Comparison of ENCODE assay signal across 8 cellular contexts in the genomic region with DNA sequence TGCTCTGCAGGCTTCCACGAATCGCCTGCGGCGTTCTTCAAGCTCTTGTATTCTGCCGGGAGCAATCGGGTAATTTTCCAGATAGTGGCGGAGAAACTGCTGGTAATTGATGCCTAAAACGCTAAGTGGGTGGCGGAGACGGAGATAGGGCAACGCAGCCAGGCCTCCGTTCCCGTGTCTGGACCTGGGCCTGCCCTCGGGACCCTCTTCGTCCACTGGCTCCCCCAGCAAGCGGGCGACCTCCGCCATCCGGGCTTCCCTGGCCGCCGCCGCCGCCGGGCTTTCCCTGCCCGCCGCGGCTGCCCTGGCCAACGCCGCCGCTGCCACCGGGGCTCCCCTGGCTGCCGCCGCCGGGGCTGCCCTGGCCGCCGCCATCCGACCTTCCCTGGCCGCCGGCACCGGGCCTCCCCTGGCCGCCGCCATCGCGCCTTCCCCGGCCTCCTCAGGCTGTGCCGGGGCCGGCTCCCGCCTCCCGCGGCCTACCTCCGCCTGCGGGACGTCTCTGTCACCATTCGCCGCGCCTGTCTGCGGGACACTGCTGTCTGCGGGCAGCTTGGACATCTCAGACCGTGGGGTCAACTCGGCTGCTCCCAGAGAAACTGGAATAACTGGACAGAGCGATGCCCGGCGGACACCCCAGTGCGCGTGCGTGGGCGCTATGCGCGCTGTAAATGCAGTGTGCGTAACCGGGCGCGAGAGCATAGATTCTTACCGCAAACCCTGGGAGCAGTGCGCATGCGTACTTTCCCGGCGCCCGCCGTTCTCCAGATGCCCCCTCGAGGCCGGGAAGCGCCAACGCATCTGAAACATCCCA. TPM values are rescaled to one million over a fixed set of nuclear protein-coding genes. Genes with fewer than 3 reads are reported as not detected.
DNase-seq lines count a peak whose midpoint lies in the region; ATAC-seq and TF ChIP-seq lines count a peak whose summit lies in the region.

A gene with protein sequence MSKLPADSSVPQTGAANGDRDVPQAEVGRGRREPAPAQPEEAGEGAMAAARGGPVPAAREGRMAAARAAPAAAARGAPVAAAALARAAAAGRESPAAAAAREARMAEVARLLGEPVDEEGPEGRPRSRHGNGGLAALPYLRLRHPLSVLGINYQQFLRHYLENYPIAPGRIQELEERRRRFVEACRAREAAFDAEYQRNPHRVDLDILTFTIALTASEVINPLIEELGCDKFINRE (minus strand): TSS at position 643 of the 814 bp plus-strand sequence. CDS start 82 bp downstream, at position 561.

- ATAC-seq in GM19328 (IDR thresholded peaks at IDR 0.05; ENCODE audit: unreplicated experiment) (peak; percentile 88), HG03558 (IDR thresholded peaks at IDR 0.05; ENCODE audit: extremely low read depth, unreplicated experiment) (peak; percentile 81), left lung (peak; percentile 97)

- H3K36me3 ChIP-seq in left lung = no peaks in the 10 kb centered on the region

- peaks cover 10 to 29% of the 10 kb centered on the region in 2 donors for H3K4me1 ChIP-seq in left lung

- TF ChIP-seq CTCF in left lung (IDR thresholded peaks at IDR 0.05) = peak; percentile 84 to 92

- intact Hi-C loops in left lung (cut with DNase I) = loop anchor here in 1 of 2 donors (10.0 kb wide), 1 partner anchor 65 kb away; no protein-coding TSS in a partner anchor

- DNase-seq in C1 segment of cervical spinal cord (lab: John Stamatoyannopoulos, UW) (peak; percentile 47 to 96 (median 92)), NCI-H748 (lab: John Stamatoyannopoulos, UW; ENCODE audit: unreplicated experiment) (peak; percentile 97), dermis blood vessel endothelial cell (peak; percentile 97), left lung (peak; percentile 96 to 97)
- DNase-seq in activated CD4-positive, alpha-beta T cell treated with anti-CD3 and anti-CD28 coated beads, Interleukin-2, amount 50 U/mL, for 24 hours (ENCODE audit: low read depth in 1 of 2, low spot score in 1 of 2) = peak; percentile 92 to 95
- DNase-seq in stimulated activated CD4-positive, alpha-beta T cell treated with anti-CD3 and anti-CD28 coated beads, Interleukin-2, amount 100 ng/mL, for 48 hours = peak; percentile 93 to 96

- H3K27ac ChIP-seq in left lung = peak within 1 kb of the TSS; percentile 90 to 93

- H3K9me3 ChIP-seq in left lung = no peaks in the 10 kb centered on the region

- H3K4me3 ChIP-seq in left lung = peak within 1 kb of the TSS; percentile 68 to 73

- H3K27me3 ChIP-seq in left lung = no peaks in the 10 kb centered on the region

RNA-seq across cellular contexts. Expression of the gene that starts here (rescaled TPM):
- total RNA-seq in dermis blood vessel endothelial cell = 16.2 and 17.8 TPM in 2 replicates
- total RNA-seq in left lung = 10 to 100 TPM; 16.6 to 16.8 TPM

Comparison
In these comparisons a context has a peak if more than half of its experiments do, and no peak if none do; other contexts are left out.
1. Peak in every context shown above with its lines: DNase-seq, ATAC-seq, H3K4me3 ChIP-seq and H3K27ac ChIP-seq.